ENCODE assay signal across 32 cellular contexts in genomic region chr1:87274851-87275250, GRCh38. TPM values are rescaled to one million over a fixed set of nuclear protein-coding genes. Genes with fewer than 3 reads are reported as not detected.
DNase-seq lines count a peak whose midpoint lies in the region; ATAC-seq, FAIRE-seq and TF ChIP-seq lines count a peak whose summit lies in the region.
"Had no signal": no experiment of that assay in that cellular context is flagged by ENCODE, and none has a peak within 500 bp of the region (broad histone marks: within the 10 kb centered on the region; RNA-seq: fewer than 3 reads in every experiment).

No MANE protein-coding gene starts in this region.

- H3K27ac ChIP-seq in HepG2 (ENCODE audit: extremely low read length, insufficient read depth, low read length), result no peak overlapping the region
- no peak overlapping the region for H3K27ac ChIP-seq in right lobe of liver
- H3K27ac ChIP-seq in astrocyte (ENCODE audit: low read depth, low read length), result no peak overlapping the region
- peak overlapping the region; percentile 16 for H3K27ac ChIP-seq in iPS-20b (ENCODE audit: low read length)
- no peak overlapping the region for H3K27ac ChIP-seq in transverse colon
- H3K27ac ChIP-seq: BLaER1, SK-N-MC had no signal

- H3K27me3 ChIP-seq in HepG2 (ENCODE audit: control insufficient read depth in 1 of 2, insufficient read depth in 2 of 2, low read length in 2 of 2) (peaks cover 0 to 9% of the 10 kb centered on the region in 2 experiments; a peak in 1 of 5 replicates), right lobe of liver (no peaks in the 10 kb centered on the region), astrocyte (ENCODE audit: insufficient read depth, low read length) (no peaks in the 10 kb centered on the region), iPS-20b (ENCODE audit: insufficient read depth, low read length) (no peaks in the 10 kb centered on the region), transverse colon (no peaks in the 10 kb centered on the region)
- H3K27me3 ChIP-seq: BLaER1, MG63 had no signal

- no peak for FAIRE-seq in HepG2 (lab: Jason Lieb, UNC)
- FAIRE-seq in astrocyte (lab: Jason Lieb, UNC), result no peak
- FAIRE-seq: D721Med, GM12878, HTR-8/SVneo had no signal

- no peak for ATAC-seq in HepG2
- ATAC-seq in right lobe of liver, result no peak
- no peak for ATAC-seq in esophagus mucosa
- ATAC-seq: GM12878, GM23338, Panc1 had no signal

- no peak for TF ChIP-seq RAD21 in HepG2 (CRISPR knock-in tag; IDR thresholded peaks at IDR 0.05)

- no peaks in the 10 kb centered on the region for H4K20me1 ChIP-seq in HepG2 (ENCODE audit: insufficient read depth, low read length)
- no peaks in the 10 kb centered on the region for H4K20me1 ChIP-seq in astrocyte (ENCODE audit: insufficient read depth, low read length)
- H4K20me1 ChIP-seq: BLaER1 had no signal

- peaks cover 21% of the 10 kb centered on the region for H3K4me1 Mint-ChIP-seq in astrocyte (ENCODE audit: low read depth, unreplicated experiment)
- H3K4me1 Mint-ChIP-seq: CD4-positive, CD25-positive, alpha-beta regulatory T cell had no signal

- H3K79me2 ChIP-seq in HepG2 (ENCODE audit: insufficient read depth, low read length), result no peaks in the 10 kb centered on the region
- no peaks in the 10 kb centered on the region for H3K79me2 ChIP-seq in astrocyte (ENCODE audit: insufficient read depth, low read length)

- H3K4me2 ChIP-seq in HepG2 (ENCODE audit: low read depth, low read length) (no peak overlapping the region), astrocyte (ENCODE audit: low read length) (no peak overlapping the region)
- H3K4me2 ChIP-seq: BLaER1, GM23338 had no signal

- intact Hi-C loops in HepG2 (cut with micrococcal nuclease; ENCODE audit: unreplicated experiment) (no loop called here), right lobe of liver (cut with DNase I) (no loop called here), transverse colon (cut with DNase I; ENCODE audit: low total_unique reads) (no loop called here)

- H3K27ac Mint-ChIP-seq in astrocyte (ENCODE audit: unreplicated experiment), result peak overlapping the region; percentile 53
- H3K27ac Mint-ChIP-seq: CD4-positive, CD25-positive, alpha-beta regulatory T cell; GM23338; HFFc6 had no signal

- H3K4me3 ChIP-seq in HepG2 (replicated peaks in 1 of 3; ENCODE audit: insufficient read depth in 1 of 3, low read depth in 2 of 3, low read length in 3 of 3), result no peak overlapping the region
- H3K4me3 ChIP-seq in right lobe of liver, result no peak overlapping the region
- no peak overlapping the region for H3K4me3 ChIP-seq in astrocyte (ENCODE audit: insufficient read depth, low read depth, low read length)
- H3K4me3 ChIP-seq in iPS-20b (ENCODE audit: low read length), result no peak overlapping the region
- H3K4me3 ChIP-seq in transverse colon, result no peak overlapping the region
- H3K4me3 ChIP-seq: BLaER1, GM12878, GM23338, HAP-1, MG63, SK-N-MC had no signal

- TF ChIP-seq EP300 in HepG2 (IDR thresholded peaks at IDR 0.05; ENCODE audit: low read depth in 2 of 2, low read length in 2 of 2) (no peak), HepG2 (CRISPR knock-in tag; IDR thresholded peaks at IDR 0.05; ENCODE audit: borderline replicate concordance) (no peak), transverse colon (IDR thresholded peaks at IDR 0.05; ENCODE audit: low read depth) (no peak)

- H2AFZ ChIP-seq in HepG2 (ENCODE audit: low read length) (no peak overlapping the region), astrocyte (ENCODE audit: low read depth, low read length) (no peak overlapping the region)
- H2AFZ ChIP-seq: GM23338 had no signal

- TF ChIP-seq CTCF in HepG2 (CRISPR knock-in tag; IDR thresholded peaks at IDR 0.05) (no peak), right lobe of liver (IDR thresholded peaks at IDR 0.05) (no peak), astrocyte (IDR thresholded peaks at IDR 0.05; ENCODE audit: insufficient read depth, low read depth, low read length) (no peak), transverse colon (IDR thresholded peaks at IDR 0.05) (no peak)

- no peak overlapping the region for H3K9ac ChIP-seq in HepG2 (ENCODE audit: insufficient read depth, low read depth, low read length)
- no peak overlapping the region for H3K9ac ChIP-seq in astrocyte (ENCODE audit: low read length)
- H3K9ac ChIP-seq in iPS-20b (ENCODE audit: low read depth, low read length), result no peak overlapping the region
- H3K9ac ChIP-seq: BLaER1 had no signal

- H3K36me3 Mint-ChIP-seq in astrocyte (ENCODE audit: low read depth, unreplicated experiment), result no peaks in the 10 kb centered on the region
- H3K36me3 Mint-ChIP-seq: CD4-positive, CD25-positive, alpha-beta regulatory T cell had no signal

- CTCF ChIA-PET in HepG2 (lab: Yijun Ruan, JAX; ENCODE audit: low intra/inter-chr PET ratio, low total read pairs), result no interaction called here

- no peaks in the 10 kb centered on the region for H3K9me3 Mint-ChIP-seq in astrocyte (ENCODE audit: unreplicated experiment)
- H3K9me3 Mint-ChIP-seq: CD4-positive, CD25-positive, alpha-beta regulatory T cell; GM23338; HFFc6 had no signal

- in situ Hi-C loops in HepG2 (cut with HindIII; ENCODE audit: extremely low pct_ligation_motif_present, low pct_unique_long_range_greater_than_20kb), result no loop called here
- in situ Hi-C loops in transverse colon (cut with MboI; ENCODE audit: low pct_ligation_motif_present in 1 of 4, low pct_unique_long_range_greater_than_20kb in 1 of 4, low sequenced_read_pairs in 3 of 4), result loop anchor here in 2 of 4 donors (25.0 kb wide), 2 partner anchors 687 to 787 kb away; no protein-coding TSS in a partner anchor

- no peaks in the 10 kb centered on the region for H3K36me3 ChIP-seq in HepG2 (replicated peaks in 1 of 2; ENCODE audit: control insufficient read depth in 1 of 2, insufficient read depth in 2 of 2, low read length in 2 of 2)
- H3K36me3 ChIP-seq in right lobe of liver, result no peaks in the 10 kb centered on the region
- no peaks in the 10 kb centered on the region for H3K36me3 ChIP-seq in astrocyte (ENCODE audit: insufficient read depth, low read length)
- H3K36me3 ChIP-seq in iPS-20b (ENCODE audit: insufficient read depth, low read depth, low read length), result no peaks in the 10 kb centered on the region
- H3K36me3 ChIP-seq in transverse colon, result no peaks in the 10 kb centered on the region
- H3K36me3 ChIP-seq: BLaER1, HAP-1, MG63 had no signal

- H3K4me1 ChIP-seq in HepG2 (ENCODE audit: insufficient read depth, low read length) (no peaks in the 10 kb centered on the region), right lobe of liver (no peaks in the 10 kb centered on the region), astrocyte (ENCODE audit: insufficient read depth, low read length) (peaks cover 6% of the 10 kb centered on the region), iPS-20b (ENCODE audit: insufficient read depth, low read length) (peaks cover 16% of the 10 kb centered on the region; the same call in 1 of the 2 replicates), transverse colon (no peaks in the 10 kb centered on the region)

- TF ChIP-seq POLR2A in HepG2 (IDR thresholded peaks at IDR 0.05; ENCODE audit: insufficient read depth in 1 of 2, low read depth in 2 of 2, low read length in 2 of 2), result no peak
- TF ChIP-seq POLR2A in right lobe of liver (IDR thresholded peaks at IDR 0.05), result no peak
- TF ChIP-seq POLR2A in transverse colon (IDR thresholded peaks at IDR 0.05), result no peak

- no peaks in the 10 kb centered on the region for H3K27me3 Mint-ChIP-seq in astrocyte (ENCODE audit: low read depth, unreplicated experiment)
- H3K27me3 Mint-ChIP-seq: CD4-positive, CD25-positive, alpha-beta regulatory T cell had no signal

- H3K4me3 Mint-ChIP-seq in astrocyte (ENCODE audit: unreplicated experiment), result no peak overlapping the region
- H3K4me3 Mint-ChIP-seq: CD4-positive, CD25-positive, alpha-beta regulatory T cell; GM23338; HFFc6 had no signal

- POLR2A ChIA-PET in HepG2 (lab: Yijun Ruan, JAX), result no interaction called here

- DNase-seq in HepG2 (ENCODE audit: low spot score) (no peak), right lobe of liver (no peak), astrocyte (ENCODE audit: low read depth) (no peak), DMS153 (lab: John Stamatoyannopoulos, UW) (no peak), transverse colon (no peak)
- DNase-seq in activated naive CD4-positive, alpha-beta T cell treated with anti-CD3 and anti-CD28 coated beads, Interleukin-2, amount 50 U/mL, for 16 hours, result no peak
- DNase-seq: CD4-positive, CD25-positive, alpha-beta regulatory T cell; DMS79; EL; GDM1; HFFc6; KG1; MG63; NCI-H1105 treated with DMSO at 0.1 percent for 48 hours; NCI-H146; NCI-H1930; NCI-H2171; NCI-H226; NCI-H510A; NCI-H774; NK-92 treated with Interleukin-12 subunit alpha and Interleukin-12 subunit beta, amount 100 ng/mL, for 24 hours; SHP77 treated with DMSO at 0.1 percent for 48 hours had no signal

- WGBS in HepG2 (ENCODE audit: low lambda C conversion rate), result 5% methylated on average over 4 of the region's 7 CpGs
- 17% methylated on average over 1 of the region's 7 CpGs for WGBS in right lobe of liver (ENCODE audit: insufficient coverage, low coverage, low lambda C conversion rate, missing lambda C conversion rate)
- WGBS in transverse colon (ENCODE audit: low coverage in 1 of 2), 2 donors, result 76% methylated on average over 7 of the region's 7 CpGs; no CpG with 5 or more reads in 1 of the 2 donors

- H3K9me3 ChIP-seq in HepG2 (ENCODE audit: low read length) (no peaks in the 10 kb centered on the region), right lobe of liver (no peaks in the 10 kb centered on the region), astrocyte (ENCODE audit: insufficient read depth, low read depth, low read length) (no peaks in the 10 kb centered on the region), iPS-20b (ENCODE audit: insufficient read depth, low read depth, low read length) (no peaks in the 10 kb centered on the region), transverse colon (no peaks in the 10 kb centered on the region)
- H3K9me3 ChIP-seq: BLaER1, HAP-1, MG63 had no signal

- BruUV-seq in HepG2 (replicated peaks; lab: Mats Ljungman, UMichigan), result no TSS peak

RNA-seq across cellular contexts. Expression of gene LMO4, which starts 53.8 kb away (rescaled TPM):
- 18.2 and 19.3 TPM in 2 replicates for total RNA-seq in HepG2 (2016; rRNA removed; fragmentation: Illumina TruSeq; extraction: Trizol)
- total RNA-seq in HepG2 (2016; cell fraction: cytosol; rRNA removed; fragmentation: Illumina TruSeq; extraction: Trizol; ENCODE audit: low read depth), result 17.4 and 17.9 TPM in 2 replicates
- 16.4 and 19.6 TPM in 2 replicates for total RNA-seq in HepG2 (2016; cell fraction: insoluble cytoplasmic fraction; rRNA removed; fragmentation: Illumina TruSeq; extraction: Trizol)
- 33.7 and 34.0 TPM in 2 replicates for total RNA-seq in HepG2 (2016; cell fraction: membrane; rRNA removed; fragmentation: Illumina TruSeq; extraction: Trizol)
- 10.8 and 11.3 TPM in 2 replicates for total RNA-seq in HepG2 (2016; cell fraction: nucleus; rRNA removed; fragmentation: Illumina TruSeq; extraction: Trizol)
- 49.9 and 51.8 TPM in 2 replicates for polyA plus RNA-seq in HepG2 (2011; rRNA removed)
- 37.6 and 48.6 TPM in 2 replicates for polyA plus RNA-seq in HepG2 (2011; cell fraction: cytosol; rRNA removed)
- polyA plus RNA-seq in HepG2 (2011; cell fraction: nucleus; rRNA removed), result 23.7 and 30.8 TPM in 2 replicates
- 28.8 and 41.3 TPM in 2 replicates for polyA plus RNA-seq in HepG2 (2012)
- polyA plus RNA-seq in HepG2 (2016; cell fraction: cytosol; fragmentation: Illumina TruSeq; extraction: Trizol; ENCODE audit: low read depth), result 23.6 and 24.2 TPM in 2 replicates
- polyA plus RNA-seq in HepG2 (2016; cell fraction: insoluble cytoplasmic fraction; fragmentation: Illumina TruSeq; extraction: Trizol; ENCODE audit: low read depth), result 25.7 and 27.6 TPM in 2 replicates
- 39.0 and 39.5 TPM in 2 replicates for polyA plus RNA-seq in HepG2 (2016; cell fraction: membrane; fragmentation: Illumina TruSeq; extraction: Trizol; ENCODE audit: low read depth)
- 21.2 and 23.4 TPM in 2 replicates for polyA plus RNA-seq in HepG2 (2016; cell fraction: nucleus; fragmentation: Illumina TruSeq; extraction: Trizol; ENCODE audit: insufficient read depth, low read depth)
- polyA minus RNA-seq in HepG2 (2011; rRNA and poly(A)+ RNA removed; ENCODE audit: low replicate concordance), result 23.9 and 48.3 TPM in 2 replicates
- 14.4 and 15.8 TPM in 2 replicates for polyA minus RNA-seq in HepG2 (2011; cell fraction: cytosol; rRNA and poly(A)+ RNA removed)
- 25.0 and 28.3 TPM in 2 replicates for polyA minus RNA-seq in HepG2 (2011; cell fraction: nucleus; rRNA and poly(A)+ RNA removed)
- total RNA-seq in right lobe of liver, result 10 to 100 TPM; 12.9 to 18.1 (median 15.4) TPM
- 42.9 and 44.5 TPM in 2 replicates for total RNA-seq in astrocyte
- 48.2 TPM for total RNA-seq in esophagus mucosa
- total RNA-seq in transverse colon, result 10 to 100 TPM in 3 of 4 donors, 1 to 10 TPM in 1; 8.4 to 22.4 (median 16.4) TPM
